In genomic region chr5:116671211-116671736, GRCh38 we compare ENCODE assay signal across 1 cellular context.
A peak's percentile ranks its signal among the peaks of the same experiment; 100 is the strongest.
TF ChIP-seq lines count a peak whose summit lies in the region.

No MANE protein-coding gene starts in this region.

TF ChIP-seq in GM12878, 131 proteins besides CTCF, POLR2A, EP300 and RAD21 (continued from another document and continues in another):
- TF ChIP-seq SRF (IDR thresholded peaks at IDR 0.05; ENCODE audit: low read depth in 2 of 2, low read length in 2 of 2) (no peak), ESRRA (IDR thresholded peaks at IDR 0.05; ENCODE audit: low read length) (no peak), ZBTB40 (IDR thresholded peaks at IDR 0.05; ENCODE audit: borderline replicate concordance) (no peak), NR2F1 (conservative IDR thresholded peaks at IDR 0.05) (peak; percentile 77), TBL1XR1 (IDR thresholded peaks at IDR 0.05; ENCODE audit: low read depth, low read length) (peak; percentile 87; the same call in 1 of the 2 replicates), CBX5 (IDR thresholded peaks at IDR 0.05; ENCODE audit: low read depth) (peak; percentile 94), CEBPB (IDR thresholded peaks at IDR 0.05; ENCODE audit: borderline replicate concordance in 1 of 2, low read depth in 2 of 2, low read length in 2 of 2) (no peak), ATF2 (IDR thresholded peaks at IDR 0.05; ENCODE audit: low read length) (peak; percentile 84), ZBTB33 (IDR thresholded peaks at IDR 0.05) (no peak), TCF3 (IDR thresholded peaks at IDR 0.05; ENCODE audit: borderline replicate concordance, insufficient read depth, low read depth, low read length) (no peak), EZH2 (IDR thresholded peaks at IDR 0.05; ENCODE audit: borderline replicate concordance, control insufficient read depth, low read depth, low read length) (no peak), RFX5 (IDR thresholded peaks at IDR 0.05; ENCODE audit: low read depth, low read length) (no peak), EGR1 (IDR thresholded peaks at IDR 0.05; ENCODE audit: borderline replicate concordance in 1 of 2, low read depth in 2 of 2, low read length in 2 of 2) (peak in 1 of 2 experiments; percentile 37; a peak in 1 of 3 replicates), REST (IDR thresholded peaks at IDR 0.05; ENCODE audit: low read depth, low read length) (no peak), TCF12 (IDR thresholded peaks at IDR 0.05; ENCODE audit: low read depth, low read length) (peak; percentile 66), SPI1 (IDR thresholded peaks at IDR 0.05; ENCODE audit: borderline replicate concordance, insufficient read depth, low read depth, low read length) (peak; percentile 98), E2F4 (IDR thresholded peaks at IDR 0.05; ENCODE audit: low read depth, low read length) (no peak), CBFB (IDR thresholded peaks at IDR 0.05; ENCODE audit: low read depth) (peak; percentile 68; the same call in 1 of the 2 replicates), JUNB (IDR thresholded peaks at IDR 0.05) (no peak; the same call in 1 of the 2 replicates), KAT2A (conservative IDR thresholded peaks at IDR 0.05; ENCODE audit: control insufficient read depth, low read depth, low read length) (no peak), HDAC2 (IDR thresholded peaks at IDR 0.05) (no peak), KDM1A (IDR thresholded peaks at IDR 0.05; ENCODE audit: borderline replicate concordance) (no peak), MEF2A (IDR thresholded peaks at IDR 0.05; ENCODE audit: insufficient read depth, low read depth, low read length) (no peak), PRDM15 (CRISPR knock-in tag; IDR thresholded peaks at IDR 0.05) (no peak), CHD1 (IDR thresholded peaks at IDR 0.05; ENCODE audit: low read depth, low read length) (no peak), SMAD1 (IDR thresholded peaks at IDR 0.05; ENCODE audit: low read depth, partially characterized antibody) (peak; percentile 83), BHLHE40 (IDR thresholded peaks at IDR 0.05; ENCODE audit: borderline replicate concordance in 1 of 2, low read depth in 2 of 2, low read length in 1 of 2) (peak; percentile 93 to 95), JUND (IDR thresholded peaks at IDR 0.05; ENCODE audit: low read depth, low read length) (no peak), FOS (IDR thresholded peaks at IDR 0.05; ENCODE audit: borderline replicate concordance, extremely low read depth, insufficient read length) (no peak), IKZF1 (conservative IDR thresholded peaks at IDR 0.05) (peak; percentile 94), MXI1 (IDR thresholded peaks at IDR 0.05; ENCODE audit: low read depth, low read length) (no peak), GATAD2B (conservative IDR thresholded peaks at IDR 0.05; ENCODE audit: low read depth) (no peak), SIN3A (IDR thresholded peaks at IDR 0.05; ENCODE audit: low read depth, low read length) (no peak), SUZ12 (IDR thresholded peaks at IDR 0.05; ENCODE audit: unreplicated experiment) (no peak), BCL3 (IDR thresholded peaks at IDR 0.05; ENCODE audit: borderline replicate concordance, insufficient read depth, low read depth, low read length, poor library complexity, severe bottlenecking) (peak; percentile 17), HSF1 (IDR thresholded peaks at IDR 0.05; ENCODE audit: low read depth, low read length) (no peak), SREBF1 (IDR thresholded peaks at IDR 0.05; ENCODE audit: low read length) (no peak)
